Comparison of ENCODE assay signal across 8 cellular contexts in genomic region chr17:59373879-59374495, GRCh38. TPM values are rescaled to one million over a fixed set of nuclear protein-coding genes. Genes with fewer than 3 reads are reported as not detected.
DNase-seq lines count a peak whose midpoint lies in the region; ATAC-seq, FAIRE-seq and TF ChIP-seq lines count a peak whose summit lies in the region.

No MANE protein-coding gene starts in this region.

- ATAC-seq in natural killer cell treated with Interleukin-12 subunit alpha and Interleukin-12 subunit beta and Interleukin-15 and Interleukin-18, amount 100 ng/mL, for 72 hours: no peak
- ATAC-seq in natural killer cell (no peak), HG03025 (IDR thresholded peaks at IDR 0.05; ENCODE audit: low FRiP score, unreplicated experiment) (no peak)

- H3K27ac ChIP-seq in mesodermal cell (ENCODE audit: low read depth, low read length, severe bottlenecking): peak overlapping the region; percentile 89

- TF ChIP-seq CTCF in natural killer cell (IDR thresholded peaks at IDR 0.05) (no peak), bronchial epithelial cell (IDR thresholded peaks at IDR 0.05; ENCODE audit: insufficient read depth, low read length, severe bottlenecking) (no peak)

- no peaks in the 10 kb centered on the region for H3K9me3 ChIP-seq in mesodermal cell (ENCODE audit: control insufficient read depth, low read length)

- WGBS in mesodermal cell (ENCODE audit: insufficient coverage in 2 of 2), 2 experiments: 93 to 96% methylated on average over 3 to 4 of the region's 5 CpGs

- DNase-seq in natural killer cell treated with Interleukin-12 subunit alpha and Interleukin-12 subunit beta and Interleukin-15 and Interleukin-18, amount 100 ng/mL, for 72 hours (ENCODE audit: low spot score): no peak
- no peak for DNase-seq in natural killer cell
- DNase-seq in bronchial epithelial cell (ENCODE audit: low read depth): peak; percentile 55
- DNase-seq in D341Med (ENCODE audit: low spot score): no peak
- DNase-seq in effector CD4-positive, alpha-beta T cell: no peak
- no peak for DNase-seq in NCI-H82 treated with DMSO at 0.1 percent for 48 hours (lab: John Stamatoyannopoulos, UW; ENCODE audit: unreplicated experiment)

- H3K36me3 Mint-ChIP-seq in natural killer cell treated with Interleukin-12 subunit alpha and Interleukin-12 subunit beta and Interleukin-15 and Interleukin-18, amount 100 ng/mL, for 72 hours: no peaks in the 10 kb centered on the region
- H3K36me3 Mint-ChIP-seq in natural killer cell: no peaks in the 10 kb centered on the region

- intact Hi-C loops in natural killer cell (cut with micrococcal nuclease): no loop called here

- no peak for FAIRE-seq in bronchial epithelial cell (lab: Jason Lieb, UNC)

- H3K4me3 ChIP-seq in bronchial epithelial cell (ENCODE audit: low read depth, low read length) (no peak overlapping the region), mesodermal cell (ENCODE audit: extremely low read depth, insufficient read depth, low read length, poor library complexity, severe bottlenecking) (no peak overlapping the region)

- H3K4me1 ChIP-seq in mesodermal cell (ENCODE audit: control insufficient read depth, insufficient read depth, low read length, poor library complexity, severe bottlenecking): peaks cover 77% of the 10 kb centered on the region

- peak overlapping the region; percentile 53 to 63 for H3K27ac Mint-ChIP-seq in natural killer cell treated with Interleukin-12 subunit alpha and Interleukin-12 subunit beta and Interleukin-15 and Interleukin-18, amount 100 ng/mL, for 72 hours
- H3K27ac Mint-ChIP-seq in natural killer cell: peak overlapping the region in 1 of 2 donors; percentile 9

- H3K36me3 ChIP-seq in bronchial epithelial cell (ENCODE audit: control insufficient read depth, insufficient read depth, low read length) (no peaks in the 10 kb centered on the region), mesodermal cell (ENCODE audit: control insufficient read depth, insufficient read depth, low read length) (peaks cover 50% of the 10 kb centered on the region)

- H3K4me1 Mint-ChIP-seq in natural killer cell treated with Interleukin-12 subunit alpha and Interleukin-12 subunit beta and Interleukin-15 and Interleukin-18, amount 100 ng/mL, for 72 hours (ENCODE audit: low read depth in 2 of 2): peaks cover 22 to 26% of the 10 kb centered on the region in 2 donors
- H3K4me1 Mint-ChIP-seq in natural killer cell: peaks cover 35 to 53% of the 10 kb centered on the region in 2 donors

- no peaks in the 10 kb centered on the region for H3K27me3 ChIP-seq in bronchial epithelial cell (ENCODE audit: control insufficient read depth, insufficient read depth, low read length)

- H3K9me3 Mint-ChIP-seq in natural killer cell treated with Interleukin-12 subunit alpha and Interleukin-12 subunit beta and Interleukin-15 and Interleukin-18, amount 100 ng/mL, for 72 hours: no peaks in the 10 kb centered on the region
- no peaks in the 10 kb centered on the region for H3K9me3 Mint-ChIP-seq in natural killer cell

- H3K27me3 Mint-ChIP-seq in natural killer cell treated with Interleukin-12 subunit alpha and Interleukin-12 subunit beta and Interleukin-15 and Interleukin-18, amount 100 ng/mL, for 72 hours: no peaks in the 10 kb centered on the region
- no peaks in the 10 kb centered on the region for H3K27me3 Mint-ChIP-seq in natural killer cell (ENCODE audit: low read depth in 2 of 2)

- H3K4me3 Mint-ChIP-seq in natural killer cell treated with Interleukin-12 subunit alpha and Interleukin-12 subunit beta and Interleukin-15 and Interleukin-18, amount 100 ng/mL, for 72 hours: no peak overlapping the region
- H3K4me3 Mint-ChIP-seq in natural killer cell: no peak overlapping the region

RNA-seq across cellular contexts. Expression of gene YPEL2, which starts 42.5 kb away (rescaled TPM):
- 1 to 10 TPM; 3.1 to 5.4 TPM for total RNA-seq in natural killer cell treated with Interleukin-12 subunit alpha and Interleukin-12 subunit beta and Interleukin-15 and Interleukin-18, amount 100 ng/mL, for 72 hours
- total RNA-seq in natural killer cell: 10 to 100 TPM; 30.5 to 35.6 (median 33.5) TPM
- total RNA-seq in bronchial epithelial cell: 2.1 and 2.6 TPM in 2 replicates
- polyA plus RNA-seq in mesodermal cell (2013, experiment 1 of 2): 22.0 TPM
- 19.1 TPM for polyA plus RNA-seq in mesodermal cell (2013, experiment 2 of 2)
